ENCODE assay signal across 14 cellular contexts in the genomic region with DNA sequence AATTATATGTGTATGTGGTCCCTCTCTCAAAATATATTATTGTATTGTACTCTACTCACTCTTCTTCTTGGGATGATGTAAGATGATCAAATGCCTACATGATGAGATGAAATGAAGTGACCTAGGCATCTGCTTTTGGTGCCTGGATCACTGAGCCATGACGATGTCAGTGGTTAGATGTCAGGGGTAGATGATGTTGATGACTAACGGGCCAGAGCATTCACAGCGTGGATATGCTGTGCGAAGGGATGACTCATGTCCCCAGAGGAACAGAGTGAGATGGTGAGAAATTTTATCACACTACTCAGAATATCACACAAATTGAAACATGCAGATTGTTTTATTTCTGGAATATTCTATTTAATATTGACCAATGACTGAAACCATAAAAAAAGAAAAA.
DNase-seq lines count a peak whose midpoint lies in the region; ATAC-seq lines count a peak whose summit lies in the region.
"Had no signal": no experiment of that assay in that cellular context is flagged by ENCODE, and none has a peak within 500 bp of the region (broad histone marks: within the 10 kb centered on the region; RNA-seq: fewer than 3 reads in every experiment).

No MANE protein-coding gene starts in this region.

- H3K36me3 ChIP-seq in mesodermal cell (ENCODE audit: control insufficient read depth, insufficient read depth, low read length), result no peaks in the 10 kb centered on the region
- H3K36me3 ChIP-seq: tibial artery had no signal

- ATAC-seq in GM18508 (IDR thresholded peaks at IDR 0.05; ENCODE audit: insufficient read depth, unreplicated experiment) (peak; percentile 81), HG03442 (IDR thresholded peaks at IDR 0.05; ENCODE audit: unreplicated experiment) (peak; percentile 49), GM19035 (IDR thresholded peaks at IDR 0.05; ENCODE audit: unreplicated experiment) (no peak)
- ATAC-seq: left lobe of liver had no signal

- 40 to 60% methylated on average over 1 of the region's 4 CpGs for WGBS in mesodermal cell (ENCODE audit: insufficient coverage in 2 of 2), 2 experiments

- no peaks in the 10 kb centered on the region for H3K9me3 ChIP-seq in mesodermal cell (ENCODE audit: control insufficient read depth, low read length)
- H3K9me3 ChIP-seq: tibial artery had no signal

- DNase-seq in SW480 (ENCODE audit: low spot score) (peak; percentile 31), SIG-M5 (lab: John Stamatoyannopoulos, UW) (no peak), NCI-H1930 (lab: John Stamatoyannopoulos, UW) (no peak)
- no peak for DNase-seq in stimulated activated CD8-positive, alpha-beta memory T cell treated with anti-CD3 and anti-CD28 coated beads, Interleukin-4, amount 100 ng/mL, for 48 hours
- DNase-seq: activated T-cell treated with anti-CD3 and anti-CD28 coated beads, Interleukin-2, amount 50 U/mL, for 24 hours; endodermal cell; GF-D8; stimulated activated CD4-positive, alpha-beta T cell treated with anti-CD3 and anti-CD28 coated beads, Interleukin-15, amount 100 ng/mL, for 24 hours; tibial artery had no signal

- H3K4me3 ChIP-seq in mesodermal cell (ENCODE audit: extremely low read depth, insufficient read depth, low read length, poor library complexity, severe bottlenecking), result no peak overlapping the region
- H3K4me3 ChIP-seq: tibial artery had no signal

- no peaks in the 10 kb centered on the region for H3K4me1 ChIP-seq in mesodermal cell (ENCODE audit: control insufficient read depth, insufficient read depth, low read length, poor library complexity, severe bottlenecking)
- H3K4me1 ChIP-seq: tibial artery had no signal

- peak overlapping the region; percentile 25 for H3K27ac ChIP-seq in mesodermal cell (ENCODE audit: low read depth, low read length, severe bottlenecking)
- H3K27ac ChIP-seq: tibial artery had no signal
